In the genomic region with DNA sequence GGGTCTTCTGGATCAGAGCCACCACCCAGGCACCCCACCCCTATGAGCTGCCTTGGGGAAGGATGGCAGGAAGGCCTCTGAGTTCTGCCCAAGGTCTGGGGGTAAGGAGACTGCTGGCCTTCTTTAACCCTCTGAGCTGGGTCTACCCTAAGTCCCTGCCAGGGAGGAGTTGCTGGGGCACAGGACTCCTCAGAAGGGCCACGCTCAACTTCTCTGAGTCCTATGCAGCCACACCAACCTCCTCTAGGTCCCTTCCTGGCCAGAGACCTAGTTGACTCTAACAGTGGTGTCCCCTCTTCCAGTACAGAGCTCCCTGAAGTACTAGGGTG, we compare ENCODE assay signal across 20 cellular contexts. TPM values are rescaled to one million over a fixed set of nuclear protein-coding genes. Genes with fewer than 3 reads are reported as not detected.
DNase-seq lines count a peak whose midpoint lies in the region; ATAC-seq and TF ChIP-seq lines count a peak whose summit lies in the region.
"Had no signal": no experiment of that assay in that cellular context is flagged by ENCODE, and none has a peak within 500 bp of the region (broad histone marks: within the 10 kb centered on the region; RNA-seq: fewer than 3 reads in every experiment).

No MANE protein-coding gene starts in this region.

- no peaks in the 10 kb centered on the region for H4K20me1 ChIP-seq in mammary epithelial cell (ENCODE audit: insufficient read depth, low read length)

- CTCF ChIA-PET in mammary epithelial cell (lab: Charles Lee; ENCODE audit: low non-redundant PET) (no interaction called here), MCF 10A (lab: Yijun Ruan, JAX) (interaction anchor here (0.6 to 1.4 kb wide), 6 partner anchors 10 to 683 kb away, joined by 3 to 5 read pairs (median 3); partner anchors contain the start of gene PDCD11)

- no peaks in the 10 kb centered on the region for H3K9me3 ChIP-seq in mammary epithelial cell (replicated peaks; ENCODE audit: insufficient read depth, low read length)
- no peaks in the 10 kb centered on the region for H3K9me3 ChIP-seq in RWPE2 (ENCODE audit: severe bottlenecking)
- H3K9me3 ChIP-seq: ascending aorta, gastroesophageal sphincter had no signal

- WGBS in mammary epithelial cell (ENCODE audit: low coverage, missing lambda C conversion rate), result 100% methylated on average over 1 of the region's 1 CpG

- no peaks in the 10 kb centered on the region for H3K79me2 ChIP-seq in mammary epithelial cell (ENCODE audit: insufficient read depth, low read length)

- H3K4me2 ChIP-seq in mammary epithelial cell (ENCODE audit: insufficient read depth, low read depth, low read length), result peak overlapping the region; percentile 2

- H3K4me1 ChIP-seq in mammary epithelial cell (ENCODE audit: insufficient read depth, low read length), result peaks cover 40% of the 10 kb centered on the region
- peaks cover 14% of the 10 kb centered on the region for H3K4me1 ChIP-seq in RWPE2 (ENCODE audit: insufficient read depth, poor library complexity, severe bottlenecking)
- H3K4me1 ChIP-seq: ascending aorta had no signal

- TF ChIP-seq CTCF in mammary epithelial cell (conservative IDR thresholded peaks at IDR 0.05 in 1 of 2, IDR thresholded peaks at IDR 0.05 in 1 of 2; ENCODE audit: extremely low read depth in 1 of 2, insufficient read depth in 1 of 2, low read depth in 1 of 2, low read length in 2 of 2) (no peak), MCF 10A (IDR thresholded peaks at IDR 0.05; ENCODE audit: unreplicated experiment) (no peak), RWPE2 (IDR thresholded peaks at IDR 0.05; ENCODE audit: poor library complexity, severe bottlenecking) (no peak)

- no peak overlapping the region for H3K4me3 ChIP-seq in mammary epithelial cell (replicated peaks in 1 of 3; ENCODE audit: insufficient read depth in 1 of 3, low read depth in 2 of 3, low read length in 3 of 3)
- no peak overlapping the region for H3K4me3 ChIP-seq in RWPE2 (ENCODE audit: severe bottlenecking)
- no peak overlapping the region for H3K4me3 ChIP-seq in H7 (ENCODE audit: insufficient read depth, low read depth, low read length)
- H3K4me3 ChIP-seq: ascending aorta, gastroesophageal sphincter had no signal

- H3K27me3 ChIP-seq in mammary epithelial cell (ENCODE audit: insufficient read depth, low read length), result no peaks in the 10 kb centered on the region
- H3K27me3 ChIP-seq in RWPE2 (ENCODE audit: insufficient read depth, poor library complexity, severe bottlenecking), result peaks cover 9% of the 10 kb centered on the region
- peaks cover 31% of the 10 kb centered on the region for H3K27me3 ChIP-seq in H7 (ENCODE audit: control insufficient read depth, insufficient read depth, low read length)

- H3K27ac Mint-ChIP-seq in MCF 10A (ENCODE audit: low read depth, unreplicated experiment), result no peak overlapping the region

- in situ Hi-C loops in mammary epithelial cell (cut with MboI; ENCODE audit: low sequenced_read_pairs in 2 of 2), result no loop called here

- H3K27ac ChIP-seq in mammary epithelial cell (ENCODE audit: insufficient read depth, low read depth, low read length), result peak overlapping the region; percentile 68
- peak overlapping the region; percentile 8 for H3K27ac ChIP-seq in RWPE2 (ENCODE audit: poor library complexity, severe bottlenecking)
- H3K27ac ChIP-seq: ascending aorta, gastroesophageal sphincter, VCaP had no signal

- intact Hi-C loops in mammary epithelial cell (cut with micrococcal nuclease), result loop anchor here (5.0 kb wide), 3 partner anchors 51 to 391 kb away; no protein-coding TSS in a partner anchor
- intact Hi-C loops in MCF 10A (cut with micrococcal nuclease), result no loop called here
- intact Hi-C loops in Right ventricle myocardium superior (cut with DNase I), result no loop called here

- peaks cover 25% of the 10 kb centered on the region for H3K4me1 Mint-ChIP-seq in MCF 10A (ENCODE audit: insufficient read depth, unreplicated experiment)

- ATAC-seq in HG02938 (IDR thresholded peaks at IDR 0.05; ENCODE audit: unreplicated experiment), result peak; percentile 17
- ATAC-seq in RWPE2 (ENCODE audit: low read depth), result no peak
- no peak for ATAC-seq in Right ventricle myocardium superior (ENCODE audit: poor library complexity)
- ATAC-seq: gastroesophageal sphincter had no signal

- dilution Hi-C loops in mammary epithelial cell (cut with HindIII; ENCODE audit: low sequenced_read_pairs), result loop anchor here (5.0 kb wide), 4 partner anchors 36 to 94 kb away; partner anchors contain the start of genes ATP5MK, CALHM2 and PDCD11

- DNase-seq in mammary epithelial cell, result no peak
- no peak for DNase-seq in MCF 10A (ENCODE audit: unreplicated experiment)
- DNase-seq in RWPE2 (ENCODE audit: low spot score), result no peak
- DNase-seq in NCI-H2081 (lab: John Stamatoyannopoulos, UW), result no peak
- no peak for DNase-seq in Right ventricle myocardium superior
- DNase-seq in NCI-H774 (lab: John Stamatoyannopoulos, UW), result no peak
- DNase-seq in H7, result no peak
- DNase-seq: activated T-cell treated with anti-CD3 and anti-CD28 coated beads, Interleukin-2, amount 50 U/mL, for 1 hour; effector CD8-positive, alpha-beta T cell; NCI-H446 treated with DMSO at 0.1 percent for 48 hours; nephron progenitor cell had no signal

- no TSS peak for BruUV-seq in mammary epithelial cell (replicated peaks; lab: Mats Ljungman, UMichigan)
- BruUV-seq in MCF 10A (replicated peaks; lab: Mats Ljungman, UMichigan), result no TSS peak

- no peak overlapping the region for H2AFZ ChIP-seq in mammary epithelial cell (ENCODE audit: low read depth, low read length)

- no peaks in the 10 kb centered on the region for H3K9me3 Mint-ChIP-seq in MCF 10A (ENCODE audit: unreplicated experiment)
- H3K9me3 Mint-ChIP-seq: nephron progenitor cell had no signal

- H3K36me3 Mint-ChIP-seq in MCF 10A (ENCODE audit: insufficient read depth, unreplicated experiment), result no peaks in the 10 kb centered on the region

- no peak overlapping the region for H3K4me3 Mint-ChIP-seq in MCF 10A (ENCODE audit: unreplicated experiment)
- H3K4me3 Mint-ChIP-seq: nephron progenitor cell had no signal

- no peaks in the 10 kb centered on the region for H3K36me3 ChIP-seq in mammary epithelial cell (ENCODE audit: insufficient read depth, low read length)
- H3K36me3 ChIP-seq in RWPE2 (ENCODE audit: low read depth), result no peaks in the 10 kb centered on the region
- no peaks in the 10 kb centered on the region for H3K36me3 ChIP-seq in H7 (replicated peaks; ENCODE audit: control insufficient read depth, insufficient read depth, low read length)
- H3K36me3 ChIP-seq: ascending aorta, gastroesophageal sphincter had no signal

- peak overlapping the region; percentile 12 for H3K9ac ChIP-seq in mammary epithelial cell (ENCODE audit: insufficient read depth, low read length)

- H3K27me3 Mint-ChIP-seq in MCF 10A (ENCODE audit: insufficient read depth, unreplicated experiment), result peaks cover 11% of the 10 kb centered on the region

- POLR2A ChIA-PET in MCF 10A (lab: Yijun Ruan, JAX), result interaction anchor here (0.6 to 1.0 kb wide), 3 partner anchors 10 to 20 kb away, joined by 3 read pairs; no protein-coding TSS in a partner anchor

RNA-seq across cellular contexts. Expression of gene NEURL1, which starts 2.6 kb away (rescaled TPM):
- total RNA-seq in mammary epithelial cell (1 to 10 TPM in 1 of 2 donors, under 1 TPM in 1; 0.50 to 1.1 TPM), MCF 10A (2022) (0.20 TPM in 1 of 2 replicates, not detected in the other), Right ventricle myocardium superior (0.05 TPM)
- 0.10 TPM for polyA plus RNA-seq in mammary epithelial cell
- not detected for polyA minus RNA-seq in mammary epithelial cell
- total RNA-seq in H7 (2014; rRNA removed; shearing (Covaris generic)), result 7.9 and 16.5 TPM in 2 replicates
- total RNA-seq: ascending aorta, Daoy had no signal

RNA-seq across cellular contexts. Expression of gene CALHM3, which starts 11.9 kb away (rescaled TPM):
- total RNA-seq in mammary epithelial cell (not detected), MCF 10A (2022) (not detected in 2 replicates), Right ventricle myocardium superior (not detected)
- polyA plus RNA-seq in mammary epithelial cell, result not detected
- not detected for polyA minus RNA-seq in mammary epithelial cell
- total RNA-seq in H7 (2014; rRNA removed; shearing (Covaris generic)), result 0.10 and 0.15 TPM in 2 replicates
- total RNA-seq: ascending aorta, gastroesophageal sphincter, H4, kidney epithelial cell, sciatic nerve, SK-MEL-5 had no signal

RNA-seq across cellular contexts. Expression of gene CALHM1, which starts 32.2 kb away (rescaled TPM):
- total RNA-seq in mammary epithelial cell (not detected), MCF 10A (2022) (not detected in 2 replicates), Right ventricle myocardium superior (not detected)
- not detected for polyA plus RNA-seq in mammary epithelial cell
- polyA minus RNA-seq in mammary epithelial cell, result not detected
- total RNA-seq in H7 (2014; rRNA removed; shearing (Covaris generic)), result 0.07 TPM in 1 of 2 replicates, not detected in the other
- total RNA-seq: ascending aorta, Daoy, gastroesophageal sphincter, H4, kidney epithelial cell, sciatic nerve, SK-MEL-5 had no signal

RNA-seq across cellular contexts. Expression of gene CALHM2, which starts 38.8 kb away (rescaled TPM):
- total RNA-seq in mammary epithelial cell (1 to 10 TPM; 3.2 to 4.8 TPM), MCF 10A (2022) (4.2 TPM in 2 replicates), Right ventricle myocardium superior (11.6 TPM)
- polyA plus RNA-seq in mammary epithelial cell, result 7.9 TPM
- 5.7 TPM for polyA minus RNA-seq in mammary epithelial cell
- total RNA-seq in H7 (2014; rRNA removed; shearing (Covaris generic)), result 2.4 and 3.4 TPM in 2 replicates
- total RNA-seq: SK-MEL-5 had no signal
